1 cellular context compared by ENCODE assay signal in genomic region chr14:64506751-64507150, GRCh38.
TF ChIP-seq lines count a peak whose summit lies in the region.

No MANE protein-coding gene starts in this region.

TF ChIP-seq in GM12878, 131 proteins besides CTCF, POLR2A, EP300 and RAD21:
- peak; percentile 25; the same call in 1 of the 2 replicates for TF ChIP-seq NFIC (IDR thresholded peaks at IDR 0.05; ENCODE audit: low read depth, low read length)
- no peak for TF ChIP-seq HDGF (IDR thresholded peaks at IDR 0.05)
- no peak for TF ChIP-seq NR2C1 (IDR thresholded peaks at IDR 0.05)
- no peak for TF ChIP-seq BMI1 (IDR thresholded peaks at IDR 0.05; ENCODE audit: borderline replicate concordance)
- peak; percentile 42; the same call in 1 of the 2 replicates for TF ChIP-seq ZNF687 (IDR thresholded peaks at IDR 0.05)
